ENCODE assay signal across 8 cellular contexts in genomic region chr5:96934695-96935555, GRCh38. TPM values are rescaled to one million over a fixed set of nuclear protein-coding genes. Genes with fewer than 3 reads are reported as not detected.
DNase-seq lines count a peak whose midpoint lies in the region; ATAC-seq, FAIRE-seq and TF ChIP-seq lines count a peak whose summit lies in the region.

No MANE protein-coding gene starts in this region.

- H3K9me2 ChIP-seq in GM23248 (ENCODE audit: insufficient read depth) (no peaks in the 10 kb centered on the region), Karpas-422 (replicated peaks; ENCODE audit: insufficient read depth, low read length) (no peaks in the 10 kb centered on the region)

- H3K9ac ChIP-seq in DND-41 (ENCODE audit: low read depth, low read length) (peak overlapping the region; percentile 81), GM23248 (peak overlapping the region; percentile 88), Karpas-422 (ENCODE audit: low read length) (peak overlapping the region; percentile 95), fibroblast of lung (ENCODE audit: insufficient read depth, low read length) (peak overlapping the region; percentile 75)

- no peaks in the 10 kb centered on the region for H3K27me3 Mint-ChIP-seq in naive thymus-derived CD4-positive, alpha-beta T cell
- no peaks in the 10 kb centered on the region for H3K27me3 Mint-ChIP-seq in stimulated activated memory B cell treated with anti-CD40 and anti-IgM and Interleukin-4, amounts not matched to agents 10 μg/mL and 1 μg/mL and 100 μg/mL, for 72 hours

- in situ Hi-C loops in GM23248 (cut with MboI): no loop called here

- 0 to 1% methylated on average over 67 to 76 of the region's 80 CpGs for WGBS in GM23248 (ENCODE audit: low coverage in 1 of 2, low lambda C conversion rate in 2 of 2, missing lambda C conversion rate in 2 of 2), 2 experiments

- CTCF ChIA-PET in naive thymus-derived CD4-positive, alpha-beta T cell (lab: Charles Lee): interaction anchor here (1.5 to 1.6 kb wide), 3 partner anchors 11 to 66 kb away, joined by 5 to 15 read pairs (median 12); no protein-coding TSS in a partner anchor

- peak overlapping the region; percentile 95 to 99 (median 97) for H3K27ac Mint-ChIP-seq in naive thymus-derived CD4-positive, alpha-beta T cell
- peak overlapping the region; percentile 95 for H3K27ac Mint-ChIP-seq in stimulated activated memory B cell treated with anti-CD40 and anti-IgM and Interleukin-4, amounts not matched to agents 10 μg/mL and 1 μg/mL and 100 μg/mL, for 72 hours

- peaks cover 72% of the 10 kb centered on the region for H3K4me1 ChIP-seq in DND-41 (ENCODE audit: insufficient read depth, low read length)
- peaks cover 25% of the 10 kb centered on the region for H3K4me1 ChIP-seq in GM23248 (ENCODE audit: insufficient read depth)
- H3K4me1 ChIP-seq in Karpas-422 (ENCODE audit: low read length): peaks cover 61% of the 10 kb centered on the region
- peaks cover 5% of the 10 kb centered on the region for H3K4me1 ChIP-seq in fibroblast of lung (ENCODE audit: control insufficient read depth, extremely low read depth, insufficient read depth, low read length)
- H3K4me1 ChIP-seq in naive thymus-derived CD4-positive, alpha-beta T cell (ENCODE audit: control insufficient read depth in 2 of 2, insufficient read depth in 2 of 2, low read length in 2 of 2): peaks cover 34 to 46% of the 10 kb centered on the region in 2 donors

- peak; percentile 72 for ATAC-seq in DND-41 (ENCODE audit: insufficient read depth, low read depth)
- ATAC-seq in naive thymus-derived CD4-positive, alpha-beta T cell: peak; percentile 81
- peak; percentile 88 for ATAC-seq in stimulated activated memory B cell treated with anti-CD40 and anti-IgM and Interleukin-4, amounts not matched to agents 10 μg/mL and 1 μg/mL and 100 μg/mL, for 72 hours

- peaks cover 0 to 29% (median 5%) of the 10 kb centered on the region in 5 donors for H3K36me3 Mint-ChIP-seq in naive thymus-derived CD4-positive, alpha-beta T cell
- H3K36me3 Mint-ChIP-seq in stimulated activated memory B cell treated with anti-CD40 and anti-IgM and Interleukin-4, amounts not matched to agents 10 μg/mL and 1 μg/mL and 100 μg/mL, for 72 hours: peaks cover 6% of the 10 kb centered on the region

- TF ChIP-seq CTCF in DND-41 (IDR thresholded peaks at IDR 0.05; ENCODE audit: borderline replicate concordance, extremely low read depth, low read length, poor library complexity, severe bottlenecking) (no peak), fibroblast of lung (conservative IDR thresholded peaks at IDR 0.05 in 1 of 2, IDR thresholded peaks at IDR 0.05 in 1 of 2; ENCODE audit: low read depth in 1 of 2, low read length in 2 of 2) (no peak)

- peaks cover 0 to 6% (median 0%) of the 10 kb centered on the region in 11 donors for H3K9me3 Mint-ChIP-seq in naive thymus-derived CD4-positive, alpha-beta T cell
- no peaks in the 10 kb centered on the region for H3K9me3 Mint-ChIP-seq in stimulated activated memory B cell treated with anti-CD40 and anti-IgM and Interleukin-4, amounts not matched to agents 10 μg/mL and 1 μg/mL and 100 μg/mL, for 72 hours

- peak overlapping the region; percentile 82 for H2AFZ ChIP-seq in DND-41 (ENCODE audit: low read depth, low read length)
- peak overlapping the region; percentile 97 for H2AFZ ChIP-seq in GM23248
- peak overlapping the region; percentile 87; the same call in 1 of the 2 replicates for H2AFZ ChIP-seq in Karpas-422 (ENCODE audit: low read length)
- peak overlapping the region; percentile 94 for H2AFZ ChIP-seq in fibroblast of lung (ENCODE audit: low read length)

- FAIRE-seq in RCC 7860 (lab: Jason Lieb, UNC): no peak

- peaks cover 4% of the 10 kb centered on the region; the same call in 1 of the 2 replicates for H4K20me1 ChIP-seq in DND-41 (ENCODE audit: insufficient read depth, low read length)
- 0 out of 2 replicates have a peak, but pooled peaks cover 10% of the 10 kb centered on the region for H4K20me1 ChIP-seq in GM23248 (ENCODE audit: insufficient read depth)
- H4K20me1 ChIP-seq in Karpas-422 (ENCODE audit: insufficient read depth, low read depth, low read length): no peaks in the 10 kb centered on the region
- no peaks in the 10 kb centered on the region for H4K20me1 ChIP-seq in fibroblast of lung (ENCODE audit: control insufficient read depth, extremely low read depth, insufficient read depth, low read length)

- H3K4me2 ChIP-seq in DND-41 (ENCODE audit: insufficient read depth, low read length) (peak overlapping the region; percentile 78), GM23248 (ENCODE audit: unreplicated experiment) (peak overlapping the region; percentile 93), Karpas-422 (ENCODE audit: low read depth, low read length, poor library complexity, severe bottlenecking) (peak overlapping the region; percentile 82), fibroblast of lung (ENCODE audit: extremely low read depth, insufficient read depth, low read length) (peak overlapping the region; percentile 98)

- intact Hi-C loops in naive thymus-derived CD4-positive, alpha-beta T cell (cut with micrococcal nuclease): loop anchor here (1.0 to 10.0 kb wide), 24 partner anchors 11 to 1994 kb away; partner anchors contain the start of genes CAST (in 2 of the 2), CHD1 (in 2 of the 2), ELL2 (in 2 of the 2) and ERAP2 (in 2 of the 2)

- POLR2A ChIA-PET in naive thymus-derived CD4-positive, alpha-beta T cell (lab: Charles Lee): interaction anchor here (1.1 to 3.8 kb wide), 13 partner anchors 11 to 127 kb away, joined by 3 to 49 read pairs (median 8); partner anchors contain the start of genes ERAP1 and ERAP2

- H3K79me2 ChIP-seq in DND-41 (ENCODE audit: insufficient read depth, low read length): peaks cover 77% of the 10 kb centered on the region
- H3K79me2 ChIP-seq in GM23248 (ENCODE audit: insufficient read depth): peaks cover 39% of the 10 kb centered on the region
- H3K79me2 ChIP-seq in Karpas-422 (ENCODE audit: low read length): peaks cover 42% of the 10 kb centered on the region
- H3K79me2 ChIP-seq in fibroblast of lung (ENCODE audit: control insufficient read depth, insufficient read depth, low read length): peaks cover 26% of the 10 kb centered on the region

- DNase-seq in DND-41 (peak; percentile 97), GM23248 (peak; percentile 95), Karpas-422 (peak; percentile 98), RCC 7860 (ENCODE audit: low spot score) (peak; percentile 81), fibroblast of lung (ENCODE audit: low read depth in 2 of 2) (peak; percentile 96 to 97)
- DNase-seq in activated T-helper 1 cell treated with anti-CD3 and anti-CD28 coated beads, Interleukin-2, amount 50 U/mL, for 16 hours (ENCODE audit: low read depth in 1 of 2, low spot score in 1 of 2): peak; percentile 85 to 90
- DNase-seq in naive thymus-derived CD4-positive, alpha-beta T cell: peak; percentile 92 to 98 (median 97)

- H3K4me3 ChIP-seq in DND-41 (ENCODE audit: low read depth in 1 of 2, low read length in 2 of 2): peak overlapping the region; percentile 52 to 83
- peak overlapping the region; percentile 85 for H3K4me3 ChIP-seq in GM23248
- H3K4me3 ChIP-seq in Karpas-422 (ENCODE audit: low read length): peak overlapping the region; percentile 91
- peak overlapping the region; percentile 65 to 93 (median 74) for H3K4me3 ChIP-seq in fibroblast of lung (replicated peaks in 1 of 4; ENCODE audit: control extremely low read depth in 1 of 4, insufficient read depth in 1 of 4, low read depth in 3 of 4, low read length in 4 of 4)
- peak overlapping the region; percentile 93 for H3K4me3 ChIP-seq in naive thymus-derived CD4-positive, alpha-beta T cell (ENCODE audit: low read length)

- H3K9me3 ChIP-seq in DND-41 (ENCODE audit: insufficient read depth, low read length, severe bottlenecking) (no peaks in the 10 kb centered on the region), GM23248 (ENCODE audit: low read depth) (no peaks in the 10 kb centered on the region), Karpas-422 (ENCODE audit: low read length) (no peaks in the 10 kb centered on the region), fibroblast of lung (ENCODE audit: control insufficient read depth, insufficient read depth, low read depth, low read length) (no peaks in the 10 kb centered on the region)
- no peaks in the 10 kb centered on the region for H3K9me3 ChIP-seq in naive thymus-derived CD4-positive, alpha-beta T cell (ENCODE audit: control insufficient read depth in 2 of 3, low read length in 3 of 3)

- H3K36me3 ChIP-seq in DND-41 (ENCODE audit: insufficient read depth, low read length) (no peaks in the 10 kb centered on the region; the same call in 1 of the 2 replicates), GM23248 (ENCODE audit: low read depth) (no peaks in the 10 kb centered on the region), Karpas-422 (ENCODE audit: insufficient read depth, low read length) (peaks cover 6% of the 10 kb centered on the region; the same call in 1 of the 2 replicates), fibroblast of lung (ENCODE audit: control insufficient read depth, insufficient read depth, low read length) (no peaks in the 10 kb centered on the region)
- peaks cover 0 to 11% (median 0%) of the 10 kb centered on the region in 3 experiments for H3K36me3 ChIP-seq in naive thymus-derived CD4-positive, alpha-beta T cell (ENCODE audit: control insufficient read depth in 2 of 3, insufficient read depth in 3 of 3, low read length in 3 of 3)

- H3K27ac ChIP-seq in DND-41 (ENCODE audit: low read length): peak overlapping the region; percentile 98
- H3K27ac ChIP-seq in GM23248: peak overlapping the region; percentile 89
- peak overlapping the region; percentile 95 for H3K27ac ChIP-seq in Karpas-422 (ENCODE audit: low read length)
- peak overlapping the region; percentile 79 for H3K27ac ChIP-seq in fibroblast of lung (ENCODE audit: insufficient read depth, low read length)
- peak overlapping the region; percentile 86 for H3K27ac ChIP-seq in naive thymus-derived CD4-positive, alpha-beta T cell (ENCODE audit: low read depth, low read length)

- H3K4me3 Mint-ChIP-seq in naive thymus-derived CD4-positive, alpha-beta T cell: peak overlapping the region; percentile 84 to 100 (median 94)
- H3K4me3 Mint-ChIP-seq in stimulated activated memory B cell treated with anti-CD40 and anti-IgM and Interleukin-4, amounts not matched to agents 10 μg/mL and 1 μg/mL and 100 μg/mL, for 72 hours: peak overlapping the region; percentile 91

- H3K27me3 ChIP-seq in DND-41 (ENCODE audit: insufficient read depth, low read length, poor library complexity) (no peaks in the 10 kb centered on the region), GM23248 (replicated peaks; ENCODE audit: insufficient read depth) (no peaks in the 10 kb centered on the region), Karpas-422 (ENCODE audit: low read length) (no peaks in the 10 kb centered on the region), fibroblast of lung (ENCODE audit: control insufficient read depth, insufficient read depth, low read length) (no peaks in the 10 kb centered on the region)
- no peaks in the 10 kb centered on the region for H3K27me3 ChIP-seq in naive thymus-derived CD4-positive, alpha-beta T cell (ENCODE audit: control insufficient read depth in 2 of 2, insufficient read depth in 2 of 2, low read length in 2 of 2)

- peaks cover 34% of the 10 kb centered on the region for H3F3A ChIP-seq in GM23248 (ENCODE audit: insufficient read depth)

- H3K4me1 Mint-ChIP-seq in naive thymus-derived CD4-positive, alpha-beta T cell: peaks cover 53 to 70% (median 64%) of the 10 kb centered on the region in 7 donors
- peaks cover 60% of the 10 kb centered on the region for H3K4me1 Mint-ChIP-seq in stimulated activated memory B cell treated with anti-CD40 and anti-IgM and Interleukin-4, amounts not matched to agents 10 μg/mL and 1 μg/mL and 100 μg/mL, for 72 hours

RNA-seq across cellular contexts. Expression of gene LNPEP, which starts 1.0 kb away (rescaled TPM):
- 20.1 and 30.1 TPM in 2 replicates for total RNA-seq in GM23248 (2014; rRNA removed; shearing (Covaris generic))
- 6.8 and 7.3 TPM in 2 replicates for polyA plus RNA-seq in GM23248 (2016; fragmentation: Nextera tagmentation; extraction: Ambion mirVana)
- 38.2 and 92.3 TPM in 2 replicates for total RNA-seq in Karpas-422 (2014; rRNA removed; shearing (Covaris generic); ENCODE audit: low replicate concordance)
- 26.1 and 26.2 TPM in 2 replicates for total RNA-seq in fibroblast of lung
- 15.0 and 19.5 TPM in 2 replicates for polyA plus RNA-seq in fibroblast of lung
- 5.5 and 7.8 TPM in 2 replicates for polyA plus RNA-seq in fibroblast of lung (2012)
- 5.1 and 8.3 TPM in 2 replicates for polyA minus RNA-seq in fibroblast of lung (ENCODE audit: low replicate concordance)
- 100 to 1,000 TPM in 1 of 5 experiments, 10 to 100 TPM in 4; 82.4 to 109 (median 88.8) TPM for total RNA-seq in naive thymus-derived CD4-positive, alpha-beta T cell
- 10 to 100 TPM; 53.2 to 54.5 TPM for polyA plus RNA-seq in naive thymus-derived CD4-positive, alpha-beta T cell

RNA-seq across cellular contexts. Expression of gene ERAP2, which starts 58.6 kb away (rescaled TPM):
- 0.38 and 1.8 TPM in 2 replicates for total RNA-seq in GM23248 (2014; rRNA removed; shearing (Covaris generic))
- polyA plus RNA-seq in GM23248 (2016; fragmentation: Nextera tagmentation; extraction: Ambion mirVana) (0.32 and 1.1 TPM in 2 replicates), fibroblast of lung (56.7 and 70.9 TPM in 2 replicates)
- 33.7 and 60.5 TPM in 2 replicates for total RNA-seq in Karpas-422 (2014; rRNA removed; shearing (Covaris generic); ENCODE audit: low replicate concordance)
- 66.0 and 180 TPM in 2 replicates for total RNA-seq in fibroblast of lung
- polyA plus RNA-seq in fibroblast of lung (2012): 24.1 and 31.0 TPM in 2 replicates
- 25.3 and 32.8 TPM in 2 replicates for polyA minus RNA-seq in fibroblast of lung (ENCODE audit: low replicate concordance)
- 100 to 1,000 TPM in 2 of 5 experiments, 10 to 100 TPM in 3; 42.5 to 158 (median 97.2) TPM for total RNA-seq in naive thymus-derived CD4-positive, alpha-beta T cell
- 100 to 1,000 TPM in 1 of 2 donors, 10 to 100 TPM in 1; 11.1 to 161 TPM for polyA plus RNA-seq in naive thymus-derived CD4-positive, alpha-beta T cell

Comparison
In these comparisons a context has a peak if more than half of its experiments do, and no peak if none do; other contexts are left out.
1. Peak in every context shown above with its lines: DNase-seq, ATAC-seq, H3K4me3 ChIP-seq and H3K27ac ChIP-seq.
2. RNA of gene ERAP2, which starts 58.6 kb away (total RNA-seq): 66.0 to 180 TPM in fibroblast of lung, 42.5 to 158 TPM in naive thymus-derived CD4-positive, alpha-beta T cell and 33.7 to 60.5 TPM in Karpas-422; 0.38 to 1.8 TPM in GM23248; every median in the first group is over 10 times any median in the second.